15 cellular contexts compared by ENCODE assay signal in genomic region chr11:27174026-27174425, GRCh38.
DNase-seq lines count a peak whose midpoint lies in the region; ATAC-seq and TF ChIP-seq lines count a peak whose summit lies in the region.
"Had no signal": no experiment of that assay in that cellular context is flagged by ENCODE, and none has a peak within 500 bp of the region (broad histone marks: within the 10 kb centered on the region; RNA-seq: fewer than 3 reads in every experiment).

No MANE protein-coding gene starts in this region.

- no peaks in the 10 kb centered on the region for H3K9me3 ChIP-seq in esophagus muscularis mucosa
- no peaks in the 10 kb centered on the region for H3K9me3 ChIP-seq in stomach
- H3K9me3 ChIP-seq: thoracic aorta had no signal

- 86% methylated on average over 5 of the region's 5 CpGs for whole genome bisulfite sequencing in esophagus muscularis mucosa
- WGBS in stomach, 5 donors: 40 to 66% (median 59%) methylated on average over 5 of the region's 5 CpGs

- TF ChIP-seq POLR2A in esophagus muscularis mucosa (IDR thresholded peaks at IDR 0.05; ENCODE audit: low read depth) (no peak), stomach (IDR thresholded peaks at IDR 0.05) (no peak)

- H3K36me3 ChIP-seq in esophagus muscularis mucosa (no peaks in the 10 kb centered on the region), stomach (no peaks in the 10 kb centered on the region)
- H3K36me3 ChIP-seq: thoracic aorta had no signal

- H3K27ac ChIP-seq in esophagus muscularis mucosa (replicated peaks in 1 of 4): no peak overlapping the region
- H3K27ac ChIP-seq in stomach: peak overlapping the region in 2 of 5 donors; percentile 47 to 73
- H3K27ac ChIP-seq: thoracic aorta had no signal

- peaks cover 0 to 12% (median 9%) of the 10 kb centered on the region in 4 donors for H3K4me1 ChIP-seq in esophagus muscularis mucosa
- peaks cover 10 to 33% (median 12%) of the 10 kb centered on the region in 4 donors for H3K4me1 ChIP-seq in stomach

- no peak for TF ChIP-seq EP300 in esophagus muscularis mucosa (IDR thresholded peaks at IDR 0.05)
- TF ChIP-seq EP300 in stomach (IDR thresholded peaks at IDR 0.05): no peak

- intact Hi-C loops in esophagus muscularis mucosa (cut with DNase I): no loop called here
- intact Hi-C loops in stomach (cut with DNase I; ENCODE audit: low total_unique reads): no loop called here

- no peak for TF ChIP-seq CTCF in esophagus muscularis mucosa (IDR thresholded peaks at IDR 0.05)
- TF ChIP-seq CTCF in stomach (IDR thresholded peaks at IDR 0.05): no peak

- peak; percentile 3 for DNase-seq in NCI-H2107 treated with DMSO at 0.1 percent for 48 hours (lab: John Stamatoyannopoulos, UW; ENCODE audit: unreplicated experiment)
- DNase-seq in NCI-H2107 (lab: John Stamatoyannopoulos, UW): no peak
- peak; percentile 92 for DNase-seq in NCI-H69 (lab: John Stamatoyannopoulos, UW)
- peak; percentile 60 for DNase-seq in esophagus muscularis mucosa (ENCODE audit: extremely low spot score)
- peak; percentile 58 for DNase-seq in stomach
- DNase-seq in anterior cingulate cortex (lab: John Stamatoyannopoulos, UW): no peak
- no peak for DNase-seq in NOMO-1 treated with dmso at 0.1 percent for 144 hours (lab: John Stamatoyannopoulos, UW; ENCODE audit: unreplicated experiment)
- DNase-seq: activated CD4-positive, alpha-beta T cell treated with anti-CD3 and anti-CD28 coated beads, Interleukin-2, amount 10 ng/mL, durations not matched to agents 24 days and 14 days; activated gamma-delta T cell treated with Interleukin-2 at 50 U/mL for 16 hours; amygdala; GOT3; kidney had no signal

- H3K4me3 ChIP-seq in esophagus muscularis mucosa (no peak overlapping the region), stomach (no peak overlapping the region)
- H3K4me3 ChIP-seq: thoracic aorta had no signal

- H3K27me3 ChIP-seq in esophagus muscularis mucosa: no peaks in the 10 kb centered on the region
- peaks cover 0 to 11% (median 0%) of the 10 kb centered on the region in 3 donors for H3K27me3 ChIP-seq in stomach

- no peak for ATAC-seq in HG03095 (IDR thresholded peaks at IDR 0.05; ENCODE audit: unreplicated experiment)
- ATAC-seq: Right ventricle myocardium inferior had no signal

Comparison
In these comparisons a context has a peak if more than half of its experiments do, and no peak if none do; other contexts are left out.
1. DNase-seq: peak in NCI-H2107 treated with DMSO at 0.1 percent for 48 hours (single experiment), NCI-H69 (single experiment), esophagus muscularis mucosa (single experiment) and stomach (single experiment); none in NCI-H2107 (single experiment), anterior cingulate cortex (0 of 58) and NOMO-1 treated with dmso at 0.1 percent for 144 hours (single experiment).